1 cellular context compared by ENCODE assay signal in the genomic region with DNA sequence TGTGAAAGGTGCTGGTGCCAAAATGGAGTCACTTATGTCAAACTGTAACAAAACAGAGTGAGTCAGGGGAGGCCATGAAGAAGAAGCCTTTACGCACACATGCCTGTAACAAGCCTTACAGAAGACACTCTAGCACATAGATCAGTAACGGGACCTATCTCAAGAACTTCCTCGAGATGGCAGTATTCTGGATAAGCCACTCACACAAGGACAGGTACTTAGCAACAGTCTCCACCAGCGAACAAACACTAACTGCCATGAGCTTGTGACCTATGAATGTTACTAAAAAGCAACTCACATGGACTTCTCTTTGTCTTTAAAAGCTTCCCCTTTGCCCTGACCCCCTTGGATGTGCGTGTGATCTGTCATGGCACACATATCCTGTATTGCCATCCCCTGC.
TF ChIP-seq lines count a peak whose summit lies in the region.

No MANE protein-coding gene starts in this region.

TF ChIP-seq in SK-N-SH, 30 proteins besides CTCF, POLR2A, EP300 and RAD21 (continued from another document):
- TF ChIP-seq, protein P1, sequence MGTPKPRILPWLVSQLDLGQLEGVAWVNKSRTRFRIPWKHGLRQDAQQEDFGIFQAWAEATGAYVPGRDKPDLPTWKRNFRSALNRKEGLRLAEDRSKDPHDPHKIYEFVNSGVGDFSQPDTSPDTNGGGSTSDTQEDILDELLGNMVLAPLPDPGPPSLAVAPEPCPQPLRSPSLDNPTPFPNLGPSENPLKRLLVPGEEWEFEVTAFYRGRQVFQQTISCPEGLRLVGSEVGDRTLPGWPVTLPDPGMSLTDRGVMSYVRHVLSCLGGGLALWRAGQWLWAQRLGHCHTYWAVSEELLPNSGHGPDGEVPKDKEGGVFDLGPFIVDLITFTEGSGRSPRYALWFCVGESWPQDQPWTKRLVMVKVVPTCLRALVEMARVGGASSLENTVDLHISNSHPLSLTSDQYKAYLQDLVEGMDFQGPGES (IDR thresholded peaks at IDR 0.05; ENCODE audit: low read depth, low read length) = no peak
- TF ChIP-seq GATA2 (CRISPR knock-in tag; IDR thresholded peaks at IDR 0.05) = no peak
- TF ChIP-seq FOXM1 (IDR thresholded peaks at IDR 0.05; ENCODE audit: low read depth) = no peak
- no peak for TF ChIP-seq CHD2 (IDR thresholded peaks at IDR 0.05; ENCODE audit: low read length, partially characterized antibody)
- no peak for TF ChIP-seq ELF1 (IDR thresholded peaks at IDR 0.05)
- no peak for TF ChIP-seq REST (IDR thresholded peaks at IDR 0.05; ENCODE audit: low read depth, low read length)
- no peak for TF ChIP-seq RXRA (IDR thresholded peaks at IDR 0.05; ENCODE audit: borderline replicate concordance, low read depth)
- TF ChIP-seq SMC3 (IDR thresholded peaks at IDR 0.05; ENCODE audit: low read depth, low read length) = no peak
